Comparison of ENCODE assay signal across 1 cellular context in genomic region chr2:73284296-73285161, GRCh38.
A peak's percentile ranks its signal among the peaks of the same experiment; 100 is the strongest.
TF ChIP-seq lines count a peak whose summit lies in the region.

A gene with protein sequence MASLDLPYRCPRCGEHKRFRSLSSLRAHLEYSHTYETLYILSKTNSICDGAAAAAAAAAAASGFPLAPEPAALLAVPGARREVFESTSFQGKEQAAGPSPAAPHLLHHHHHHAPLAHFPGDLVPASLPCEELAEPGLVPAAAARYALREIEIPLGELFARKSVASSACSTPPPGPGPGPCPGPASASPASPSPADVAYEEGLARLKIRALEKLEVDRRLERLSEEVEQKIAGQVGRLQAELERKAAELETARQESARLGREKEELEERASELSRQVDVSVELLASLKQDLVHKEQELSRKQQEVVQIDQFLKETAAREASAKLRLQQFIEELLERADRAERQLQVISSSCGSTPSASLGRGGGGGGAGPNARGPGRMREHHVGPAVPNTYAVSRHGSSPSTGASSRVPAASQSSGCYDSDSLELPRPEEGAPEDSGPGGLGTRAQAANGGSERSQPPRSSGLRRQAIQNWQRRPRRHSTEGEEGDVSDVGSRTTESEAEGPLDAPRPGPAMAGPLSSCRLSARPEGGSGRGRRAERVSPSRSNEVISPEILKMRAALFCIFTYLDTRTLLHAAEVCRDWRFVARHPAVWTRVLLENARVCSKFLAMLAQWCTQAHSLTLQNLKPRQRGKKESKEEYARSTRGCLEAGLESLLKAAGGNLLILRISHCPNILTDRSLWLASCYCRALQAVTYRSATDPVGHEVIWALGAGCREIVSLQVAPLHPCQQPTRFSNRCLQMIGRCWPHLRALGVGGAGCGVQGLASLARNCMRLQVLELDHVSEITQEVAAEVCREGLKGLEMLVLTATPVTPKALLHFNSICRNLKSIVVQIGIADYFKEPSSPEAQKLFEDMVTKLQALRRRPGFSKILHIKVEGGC (minus strand): TSS chr2:73284478. CDS start chr2:73269630, 14,848 bp downstream.

TF ChIP-seq in HepG2, 621 proteins besides CTCF, POLR2A, EP300 and RAD21 (continued from another document and continues in another):
- no peak; the same call in 1 of the 2 replicates for TF ChIP-seq ARID5B (CRISPR knock-in tag; IDR thresholded peaks at IDR 0.05)
- TF ChIP-seq ZNF263 (CRISPR knock-in tag; IDR thresholded peaks at IDR 0.05) = peak; percentile 98
- TF ChIP-seq, protein P1, sequence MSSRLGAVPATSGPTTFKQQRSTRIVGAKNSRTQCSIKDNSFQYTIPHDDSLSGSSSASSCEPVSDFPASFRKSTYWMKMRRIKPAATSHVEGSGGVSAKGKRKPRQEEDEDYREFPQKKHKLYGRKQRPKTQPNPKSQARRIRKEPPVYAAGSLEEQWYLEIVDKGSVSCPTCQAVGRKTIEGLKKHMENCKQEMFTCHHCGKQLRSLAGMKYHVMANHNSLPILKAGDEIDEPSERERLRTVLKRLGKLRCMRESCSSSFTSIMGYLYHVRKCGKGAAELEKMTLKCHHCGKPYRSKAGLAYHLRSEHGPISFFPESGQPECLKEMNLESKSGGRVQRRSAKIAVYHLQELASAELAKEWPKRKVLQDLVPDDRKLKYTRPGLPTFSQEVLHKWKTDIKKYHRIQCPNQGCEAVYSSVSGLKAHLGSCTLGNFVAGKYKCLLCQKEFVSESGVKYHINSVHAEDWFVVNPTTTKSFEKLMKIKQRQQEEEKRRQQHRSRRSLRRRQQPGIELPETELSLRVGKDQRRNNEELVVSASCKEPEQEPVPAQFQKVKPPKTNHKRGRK (CRISPR knock-in tag; IDR thresholded peaks at IDR 0.05) = 0 out of 2 replicates have a peak, but pooled peaks have one; percentile 43
- TF ChIP-seq NR2F2 (IDR thresholded peaks at IDR 0.05; ENCODE audit: borderline replicate concordance, low read depth) = peak; percentile 33; the same call in 1 of the 2 replicates
- no peak for TF ChIP-seq TCF7L2 (IDR thresholded peaks at IDR 0.05; ENCODE audit: low read depth, low read length)
- TF ChIP-seq KAT8 (CRISPR knock-in tag; IDR thresholded peaks at IDR 0.05) = peak; percentile 52
- TF ChIP-seq HNRNPLL (IDR thresholded peaks at IDR 0.05; ENCODE audit: low read depth, low read length, poor library complexity, severe bottlenecking) = peak; percentile 63
- no peak for TF ChIP-seq EEA1 (CRISPR knock-in tag; IDR thresholded peaks at IDR 0.05; ENCODE audit: borderline replicate concordance)
- TF ChIP-seq ZNF543 (CRISPR knock-in tag; IDR thresholded peaks at IDR 0.05) = peak; percentile 80; the same call in 1 of the 2 replicates
- no peak for TF ChIP-seq NONO (IDR thresholded peaks at IDR 0.05)
- TF ChIP-seq NONO (CRISPR knock-in tag; conservative IDR thresholded peaks at IDR 0.05) = peak; percentile 74
- no peak for TF ChIP-seq ZSCAN9 (CRISPR knock-in tag; IDR thresholded peaks at IDR 0.05; ENCODE audit: borderline replicate concordance)
- TF ChIP-seq CHCHD3 (CRISPR knock-in tag; IDR thresholded peaks at IDR 0.05) = peak; percentile 45; the same call in 1 of the 2 replicates
- no peak for TF ChIP-seq ARID3A (IDR thresholded peaks at IDR 0.05; ENCODE audit: low read depth, low read length)
- no peak for TF ChIP-seq PRMT3 (CRISPR knock-in tag; IDR thresholded peaks at IDR 0.05; ENCODE audit: borderline replicate concordance, low read depth)
- TF ChIP-seq ZBTB8A (CRISPR knock-in tag; IDR thresholded peaks at IDR 0.05; ENCODE audit: borderline replicate concordance, low read depth) = peak; percentile 50; the same call in 1 of the 2 replicates
- TF ChIP-seq, protein P2, sequence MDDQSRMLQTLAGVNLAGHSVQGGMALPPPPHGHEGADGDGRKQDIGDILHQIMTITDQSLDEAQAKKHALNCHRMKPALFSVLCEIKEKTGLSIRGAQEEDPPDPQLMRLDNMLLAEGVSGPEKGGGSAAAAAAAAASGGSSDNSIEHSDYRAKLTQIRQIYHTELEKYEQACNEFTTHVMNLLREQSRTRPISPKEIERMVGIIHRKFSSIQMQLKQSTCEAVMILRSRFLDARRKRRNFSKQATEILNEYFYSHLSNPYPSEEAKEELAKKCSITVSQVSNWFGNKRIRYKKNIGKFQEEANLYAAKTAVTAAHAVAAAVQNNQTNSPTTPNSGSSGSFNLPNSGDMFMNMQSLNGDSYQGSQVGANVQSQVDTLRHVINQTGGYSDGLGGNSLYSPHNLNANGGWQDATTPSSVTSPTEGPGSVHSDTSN (CRISPR knock-in tag; IDR thresholded peaks at IDR 0.05; ENCODE audit: borderline replicate concordance) = no peak
- 0 out of 2 replicates have a peak, but pooled peaks have one; percentile 12 for TF ChIP-seq SMAD1 (CRISPR knock-in tag; IDR thresholded peaks at IDR 0.05; ENCODE audit: borderline replicate concordance, low read depth)
- TF ChIP-seq, protein P3, sequence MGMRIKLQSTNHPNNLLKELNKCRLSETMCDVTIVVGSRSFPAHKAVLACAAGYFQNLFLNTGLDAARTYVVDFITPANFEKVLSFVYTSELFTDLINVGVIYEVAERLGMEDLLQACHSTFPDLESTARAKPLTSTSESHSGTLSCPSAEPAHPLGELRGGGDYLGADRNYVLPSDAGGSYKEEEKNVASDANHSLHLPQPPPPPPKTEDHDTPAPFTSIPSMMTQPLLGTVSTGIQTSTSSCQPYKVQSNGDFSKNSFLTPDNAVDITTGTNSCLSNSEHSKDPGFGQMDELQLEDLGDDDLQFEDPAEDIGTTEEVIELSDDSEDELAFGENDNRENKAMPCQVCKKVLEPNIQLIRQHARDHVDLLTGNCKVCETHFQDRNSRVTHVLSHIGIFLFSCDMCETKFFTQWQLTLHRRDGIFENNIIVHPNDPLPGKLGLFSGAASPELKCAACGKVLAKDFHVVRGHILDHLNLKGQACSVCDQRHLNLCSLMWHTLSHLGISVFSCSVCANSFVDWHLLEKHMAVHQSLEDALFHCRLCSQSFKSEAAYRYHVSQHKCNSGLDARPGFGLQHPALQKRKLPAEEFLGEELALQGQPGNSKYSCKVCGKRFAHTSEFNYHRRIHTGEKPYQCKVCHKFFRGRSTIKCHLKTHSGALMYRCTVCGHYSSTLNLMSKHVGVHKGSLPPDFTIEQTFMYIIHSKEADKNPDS (CRISPR knock-in tag; IDR thresholded peaks at IDR 0.05) = no peak
- no peak for TF ChIP-seq ZNF850 (CRISPR knock-in tag; conservative IDR thresholded peaks at IDR 0.05)
- no peak for TF ChIP-seq PPARG (CRISPR knock-in tag; conservative IDR thresholded peaks at IDR 0.05)
- no peak for TF ChIP-seq FOXM1 (CRISPR knock-in tag; IDR thresholded peaks at IDR 0.05)
- no peak for TF ChIP-seq GZF1 (CRISPR knock-in tag; IDR thresholded peaks at IDR 0.05)
- peak; percentile 86 for TF ChIP-seq SP5 (CRISPR knock-in tag; IDR thresholded peaks at IDR 0.05; ENCODE audit: borderline replicate concordance, low read depth)
- TF ChIP-seq, protein P4, sequence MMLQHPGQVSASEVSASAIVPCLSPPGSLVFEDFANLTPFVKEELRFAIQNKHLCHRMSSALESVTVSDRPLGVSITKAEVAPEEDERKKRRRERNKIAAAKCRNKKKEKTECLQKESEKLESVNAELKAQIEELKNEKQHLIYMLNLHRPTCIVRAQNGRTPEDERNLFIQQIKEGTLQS (CRISPR knock-in tag; IDR thresholded peaks at IDR 0.05) = no peak
- TF ChIP-seq TBP (CRISPR knock-in tag; IDR thresholded peaks at IDR 0.05) = 0 out of 2 replicates have a peak, but pooled peaks have one; percentile 25
- no peak; the same call in 1 of the 2 replicates for TF ChIP-seq TFE3 (CRISPR knock-in tag; IDR thresholded peaks at IDR 0.05)
- no peak for TF ChIP-seq HMGXB3 (CRISPR knock-in tag; IDR thresholded peaks at IDR 0.05; ENCODE audit: borderline replicate concordance)
- no peak for TF ChIP-seq PHF20 (CRISPR knock-in tag; IDR thresholded peaks at IDR 0.05)
- TF ChIP-seq POLR2AphosphoS5 (IDR thresholded peaks at IDR 0.05; ENCODE audit: low read depth, low read length) = peak; percentile 74
- no peak for TF ChIP-seq ZSCAN29 (CRISPR knock-in tag; conservative IDR thresholded peaks at IDR 0.05)
- TF ChIP-seq REXO4 (CRISPR knock-in tag; IDR thresholded peaks at IDR 0.05; ENCODE audit: borderline replicate concordance) = 0 out of 2 replicates have a peak, but pooled peaks have one; percentile 50
- no peak for TF ChIP-seq SMAD9 (CRISPR knock-in tag; IDR thresholded peaks at IDR 0.05)
- TF ChIP-seq, protein P5, sequence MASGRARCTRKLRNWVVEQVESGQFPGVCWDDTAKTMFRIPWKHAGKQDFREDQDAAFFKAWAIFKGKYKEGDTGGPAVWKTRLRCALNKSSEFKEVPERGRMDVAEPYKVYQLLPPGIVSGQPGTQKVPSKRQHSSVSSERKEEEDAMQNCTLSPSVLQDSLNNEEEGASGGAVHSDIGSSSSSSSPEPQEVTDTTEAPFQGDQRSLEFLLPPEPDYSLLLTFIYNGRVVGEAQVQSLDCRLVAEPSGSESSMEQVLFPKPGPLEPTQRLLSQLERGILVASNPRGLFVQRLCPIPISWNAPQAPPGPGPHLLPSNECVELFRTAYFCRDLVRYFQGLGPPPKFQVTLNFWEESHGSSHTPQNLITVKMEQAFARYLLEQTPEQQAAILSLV (CRISPR knock-in tag; IDR thresholded peaks at IDR 0.05; ENCODE audit: borderline replicate concordance) = peak; percentile 39; the same call in 1 of the 2 replicates
- peak; percentile 49 for TF ChIP-seq ZFY (CRISPR knock-in tag; IDR thresholded peaks at IDR 0.05)
- no peak for TF ChIP-seq SRSF4 (IDR thresholded peaks at IDR 0.05; ENCODE audit: low read depth, low read length, poor library complexity, severe bottlenecking)
- TF ChIP-seq ZNF629 (CRISPR knock-in tag; conservative IDR thresholded peaks at IDR 0.05) = no peak
